In genomic region chr11:19664896-19665548, GRCh38 we compare ENCODE assay signal across 11 cellular contexts. TPM values are rescaled to one million over a fixed set of nuclear protein-coding genes. Genes with fewer than 3 reads are reported as not detected.
DNase-seq lines count a peak whose midpoint lies in the region; ATAC-seq and TF ChIP-seq lines count a peak whose summit lies in the region.
"Had no signal": no experiment of that assay in that cellular context is flagged by ENCODE, and none has a peak within 500 bp of the region (broad histone marks: within the 10 kb centered on the region; RNA-seq: fewer than 3 reads in every experiment).

No MANE protein-coding gene starts in this region.

- TF ChIP-seq CTCF in PC-3 (conservative IDR thresholded peaks at IDR 0.05; ENCODE audit: low read depth, low read length), result no peak
- TF ChIP-seq CTCF in fibroblast of lung (conservative IDR thresholded peaks at IDR 0.05 in 1 of 2, IDR thresholded peaks at IDR 0.05 in 1 of 2; ENCODE audit: low read depth in 1 of 2, low read length in 2 of 2), result no peak

- H3K27me3 ChIP-seq in PC-3 (ENCODE audit: low read length), result no peaks in the 10 kb centered on the region
- no peaks in the 10 kb centered on the region for H3K27me3 ChIP-seq in fibroblast of lung (ENCODE audit: control insufficient read depth, insufficient read depth, low read length)
- H3K27me3 ChIP-seq: stomach had no signal

- H3F3A ChIP-seq in PC-3 (ENCODE audit: low read length, unreplicated experiment), result no peaks in the 10 kb centered on the region

- ATAC-seq in PC-3, result no peak
- no peak for ATAC-seq in HG03565 (IDR thresholded peaks at IDR 0.05; ENCODE audit: unreplicated experiment)
- no peak for ATAC-seq in HG03342 (IDR thresholded peaks at IDR 0.05; ENCODE audit: unreplicated experiment)
- ATAC-seq: naive thymus-derived CD8-positive, alpha-beta T cell had no signal

- H3K4me1 ChIP-seq in PC-3 (ENCODE audit: insufficient read depth, low read length) (peaks cover 33% of the 10 kb centered on the region), fibroblast of lung (ENCODE audit: control insufficient read depth, extremely low read depth, insufficient read depth, low read length) (peaks cover 11% of the 10 kb centered on the region)

- H4K20me1 ChIP-seq in PC-3 (ENCODE audit: low read length) (no peaks in the 10 kb centered on the region), fibroblast of lung (ENCODE audit: control insufficient read depth, extremely low read depth, insufficient read depth, low read length) (no peaks in the 10 kb centered on the region)

- BruUV-seq in PC-3 (replicated peaks; lab: Mats Ljungman, UMichigan), result no TSS peak

- H3K9me3 ChIP-seq in PC-3 (ENCODE audit: low read length) (no peaks in the 10 kb centered on the region), fibroblast of lung (ENCODE audit: control insufficient read depth, insufficient read depth, low read depth, low read length) (no peaks in the 10 kb centered on the region)
- H3K9me3 ChIP-seq: stomach had no signal

- H3K27ac ChIP-seq in PC-3 (ENCODE audit: low read length) (no peak overlapping the region), fibroblast of lung (ENCODE audit: insufficient read depth, low read length) (no peak overlapping the region)
- H3K27ac ChIP-seq: stomach had no signal

- H3K9me2 ChIP-seq in PC-3 (replicated peaks; ENCODE audit: low read length), result no peaks in the 10 kb centered on the region

- POLR2A ChIA-PET in PC-3 (lab: Charles Lee; ENCODE audit: unreplicated experiment), result interaction anchor here (0.5 kb wide), 1 partner anchor 124 kb away, joined by 3 read pairs; no protein-coding TSS in a partner anchor

- H3K79me2 ChIP-seq in PC-3 (ENCODE audit: low read length), result no peaks in the 10 kb centered on the region
- no peaks in the 10 kb centered on the region for H3K79me2 ChIP-seq in fibroblast of lung (ENCODE audit: control insufficient read depth, insufficient read depth, low read length)

- intact Hi-C loops in PC-3 (cut with micrococcal nuclease), result loop anchor here (5.0 kb wide), 3 partner anchors 57 to 88 kb away; no protein-coding TSS in a partner anchor

- H3K4me2 ChIP-seq in PC-3 (ENCODE audit: low read length), result no peak overlapping the region
- H3K4me2 ChIP-seq in fibroblast of lung (ENCODE audit: extremely low read depth, insufficient read depth, low read length), result peak overlapping the region; percentile 67

- H3K4me3 ChIP-seq in PC-3 (ENCODE audit: low read length) (no peak overlapping the region), fibroblast of lung (replicated peaks in 1 of 4; ENCODE audit: control extremely low read depth in 1 of 4, insufficient read depth in 1 of 4, low read depth in 3 of 4, low read length in 4 of 4) (no peak overlapping the region)
- H3K4me3 ChIP-seq: stomach had no signal

- no peaks in the 10 kb centered on the region for H3K36me3 ChIP-seq in PC-3 (ENCODE audit: low read depth, low read length)
- H3K36me3 ChIP-seq in fibroblast of lung (ENCODE audit: control insufficient read depth, insufficient read depth, low read length), result no peaks in the 10 kb centered on the region
- H3K36me3 ChIP-seq: stomach had no signal

- in situ Hi-C loops in G401 (cut with HindIII; ENCODE audit: low sequenced_read_pairs), result no loop called here

- H3K9ac ChIP-seq in PC-3 (ENCODE audit: low read length), result no peak overlapping the region
- H3K9ac ChIP-seq in fibroblast of lung (ENCODE audit: insufficient read depth, low read length), result no peak overlapping the region

- CTCF ChIA-PET in PC-3 (lab: Charles Lee), result no interaction called here

- H2AFZ ChIP-seq in PC-3 (ENCODE audit: low read length) (0 out of 2 replicates have a peak overlapping the region, but pooled peaks have one; percentile 12), fibroblast of lung (ENCODE audit: low read length) (peak overlapping the region; percentile 33)

- peak; percentile 94 for DNase-seq in G401 (ENCODE audit: low spot score)
- DNase-seq in PC-3, result peak; percentile 21
- DNase-seq in fibroblast of lung (ENCODE audit: low read depth in 2 of 2), result peak; percentile 52 to 57
- peak; percentile 60 for DNase-seq in myocyte (ENCODE audit: low read depth)
- DNase-seq in NCI-H774 (lab: John Stamatoyannopoulos, UW), result no peak
- no peak for DNase-seq in AML-193 (lab: John Stamatoyannopoulos, UW)
- DNase-seq: Karpas-422; naive thymus-derived CD8-positive, alpha-beta T cell; stomach had no signal

RNA-seq across cellular contexts. Expression of gene NAV2, which starts 47.6 kb away (rescaled TPM):
- total RNA-seq in G401 (2014; rRNA removed; shearing (Covaris generic)), result 2.5 and 4.2 TPM in 2 replicates
- 10.4 and 14.9 TPM in 2 replicates for total RNA-seq in PC-3 (2014; rRNA removed)
- 7.7 and 14.0 TPM in 2 replicates for total RNA-seq in fibroblast of lung
- 8.1 and 15.3 TPM in 2 replicates for polyA plus RNA-seq in fibroblast of lung
- 10.9 and 15.4 TPM in 2 replicates for polyA plus RNA-seq in fibroblast of lung (2012)
- 44.1 and 68.7 TPM in 2 replicates for polyA minus RNA-seq in fibroblast of lung (ENCODE audit: low replicate concordance)
- 9.1 and 16.3 TPM in 2 replicates for total RNA-seq in myocyte
- 6.5 TPM for polyA plus RNA-seq in myocyte (2012)

Comparison
In these comparisons a context has a peak if more than half of its experiments do, and no peak if none do; other contexts are left out.
1. DNase-seq: peak in G401 (single experiment), PC-3 (single experiment), fibroblast of lung (2 of 2) and myocyte (single experiment); none in NCI-H774 (single experiment) and AML-193 (0 of 2).